In genomic region chr17:57574040-57574513, GRCh38 we compare ENCODE assay signal across 12 cellular contexts.
DNase-seq lines count a peak whose midpoint lies in the region; ATAC-seq and TF ChIP-seq lines count a peak whose summit lies in the region.
"Had no signal": no experiment of that assay in that cellular context is flagged by ENCODE, and none has a peak within 500 bp of the region (broad histone marks: within the 10 kb centered on the region; RNA-seq: fewer than 3 reads in every experiment).

No MANE protein-coding gene starts in this region.

- H2AFZ ChIP-seq in SK-N-SH (ENCODE audit: low read depth) = no peak overlapping the region

- H3K27me3 Mint-ChIP-seq in type B pancreatic cell = no peaks in the 10 kb centered on the region
- H3K27me3 Mint-ChIP-seq in chondrocyte (ENCODE audit: low read depth) = no peaks in the 10 kb centered on the region

- H3K4me1 Mint-ChIP-seq in type B pancreatic cell (ENCODE audit: unreplicated experiment) (peaks cover 54% of the 10 kb centered on the region), chondrocyte (ENCODE audit: low read depth) (peaks cover 10% of the 10 kb centered on the region)

- H3K4me3 Mint-ChIP-seq in type B pancreatic cell (no peak overlapping the region), chondrocyte (ENCODE audit: unreplicated experiment) (no peak overlapping the region)

- no peak for TF ChIP-seq EP300 in SK-N-SH (IDR thresholded peaks at IDR 0.05; ENCODE audit: borderline replicate concordance in 1 of 2, low read depth in 1 of 2, low read length in 1 of 2)

- no peak for DNase-seq in SK-N-SH
- peak in 3 of 4 donors; percentile 10 to 35 (median 26) for DNase-seq in body of pancreas
- peak; percentile 88 for DNase-seq in right atrium auricular region (ENCODE audit: low spot score)
- no peak for DNase-seq in type B pancreatic cell (ENCODE audit: extremely low spot score, unreplicated experiment)
- no peak for DNase-seq in chondrocyte (ENCODE audit: low spot score)
- DNase-seq in kidney tubule cell (ENCODE audit: low spot score) = no peak
- DNase-seq: dermis blood vessel endothelial cell, MM.1S, NCI-H774 had no signal

- H3K36me3 ChIP-seq in SK-N-SH (replicated peaks in 1 of 2; ENCODE audit: control insufficient read depth in 1 of 2, insufficient read depth in 2 of 2, low read length in 1 of 2) (peaks cover 0 to 6% of the 10 kb centered on the region in 2 experiments), body of pancreas (replicated peaks in 1 of 2; ENCODE audit: insufficient read depth in 1 of 2, low read depth in 2 of 2) (no peaks in the 10 kb centered on the region), right atrium auricular region (no peaks in the 10 kb centered on the region)

- no peak overlapping the region; a peak in 1 of 4 replicates for H3K4me3 ChIP-seq in SK-N-SH (ENCODE audit: low read depth in 2 of 2, low read length in 1 of 2)
- no peak overlapping the region for H3K4me3 ChIP-seq in body of pancreas
- H3K4me3 ChIP-seq in right atrium auricular region = no peak overlapping the region
- H3K4me3 ChIP-seq: A549 had no signal

- no peaks in the 10 kb centered on the region for H3K27me3 ChIP-seq in SK-N-SH (ENCODE audit: insufficient read depth)
- H3K27me3 ChIP-seq in body of pancreas = no peaks in the 10 kb centered on the region
- H3K27me3 ChIP-seq in right atrium auricular region = no peaks in the 10 kb centered on the region

- peak; percentile 22; the same call in 2 of the 3 replicates for ATAC-seq in SK-N-SH treated with all-trans-retinoic acid at 6 μM for 48 hours
- ATAC-seq in body of pancreas = peak; percentile 22
- ATAC-seq in GM21717 (IDR thresholded peaks at IDR 0.05; ENCODE audit: unreplicated experiment) = no peak

- no peak for TF ChIP-seq CTCF in SK-N-SH (IDR thresholded peaks at IDR 0.05)
- TF ChIP-seq CTCF in body of pancreas (IDR thresholded peaks at IDR 0.05) = no peak
- no peak for TF ChIP-seq CTCF in right atrium auricular region (IDR thresholded peaks at IDR 0.05)
- no peak for TF ChIP-seq CTCF in type B pancreatic cell (conservative IDR thresholded peaks at IDR 0.05)
- TF ChIP-seq CTCF in chondrocyte (IDR thresholded peaks at IDR 0.05) = no peak

- no peak overlapping the region for H3K4me2 ChIP-seq in SK-N-SH
- H3K4me2 ChIP-seq: A549 had no signal

- no peaks in the 10 kb centered on the region for H4K20me1 ChIP-seq in SK-N-SH (ENCODE audit: insufficient read depth)

- peak overlapping the region; percentile 31 for H3K27ac Mint-ChIP-seq in type B pancreatic cell
- no peak overlapping the region for H3K27ac Mint-ChIP-seq in chondrocyte (ENCODE audit: unreplicated experiment)

- no peaks in the 10 kb centered on the region for H3K9me3 Mint-ChIP-seq in type B pancreatic cell
- H3K9me3 Mint-ChIP-seq in chondrocyte (ENCODE audit: low read depth) = no peaks in the 10 kb centered on the region

- CTCF ChIA-PET in SK-N-SH (lab: Yijun Ruan, JAX) = interaction anchor here (1.3 to 9.5 kb wide), 6 partner anchors 12 to 209 kb away, joined by 3 to 75 read pairs (median 8); no protein-coding TSS in a partner anchor

- WGBS in SK-N-SH (ENCODE audit: low lambda C conversion rate) = 90% methylated on average over 4 of the region's 4 CpGs
- WGBS in body of pancreas, 2 donors = 72 to 90% methylated on average over 4 of the region's 4 CpGs

- no peak overlapping the region for H3K9ac ChIP-seq in SK-N-SH

- H3K9me3 ChIP-seq in SK-N-SH = no peaks in the 10 kb centered on the region
- no peaks in the 10 kb centered on the region for H3K9me3 ChIP-seq in body of pancreas
- H3K9me3 ChIP-seq in right atrium auricular region = no peaks in the 10 kb centered on the region
- H3K9me3 ChIP-seq: A549 had no signal

- H3K27ac ChIP-seq in SK-N-SH (ENCODE audit: low read depth in 2 of 2, low read length in 1 of 2) = peak overlapping the region in 1 of 2 experiments; percentile 64; a peak in 2 of 4 replicates
- no peak overlapping the region for H3K27ac ChIP-seq in body of pancreas
- peak overlapping the region; percentile 10 to 76 for H3K27ac ChIP-seq in right atrium auricular region
- H3K27ac ChIP-seq: A549 had no signal

- H3K4me1 ChIP-seq in SK-N-SH (ENCODE audit: control insufficient read depth in 1 of 2, insufficient read depth in 2 of 2, low read depth in 1 of 2, low read length in 1 of 2) = peaks cover 0 to 77% of the 10 kb centered on the region in 2 experiments; a peak in 3 of 4 replicates
- peaks cover 9% of the 10 kb centered on the region for H3K4me1 ChIP-seq in body of pancreas
- H3K4me1 ChIP-seq in right atrium auricular region = peaks cover 2 to 54% of the 10 kb centered on the region in 2 donors

- intact Hi-C loops in body of pancreas (cut with DNase I) = no loop called here

- POLR2A ChIA-PET in SK-N-SH (lab: Yijun Ruan, JAX) = interaction anchor here (0.5 to 1.9 kb wide), 4 partner anchors 9 to 678 kb away, joined by 3 to 9 read pairs (median 4); no protein-coding TSS in a partner anchor

- TF ChIP-seq POLR2A in body of pancreas (IDR thresholded peaks at IDR 0.05) = no peak

- no peak for TF ChIP-seq RAD21 in SK-N-SH (IDR thresholded peaks at IDR 0.05; ENCODE audit: low read length)

- H3K36me3 Mint-ChIP-seq in type B pancreatic cell = peaks cover 8% of the 10 kb centered on the region
- H3K36me3 Mint-ChIP-seq in chondrocyte (ENCODE audit: low read depth) = no peaks in the 10 kb centered on the region

- no peaks in the 10 kb centered on the region for H3F3A ChIP-seq in SK-N-SH (replicated peaks; ENCODE audit: insufficient read depth)

- no peaks in the 10 kb centered on the region for H3K9me2 ChIP-seq in SK-N-SH

- no peaks in the 10 kb centered on the region for H3K79me2 ChIP-seq in SK-N-SH (ENCODE audit: insufficient read depth)

TF ChIP-seq in SK-N-SH treated with all-trans-retinoic acid at 6 μM for 48 hours, 23 proteins besides CTCF, POLR2A, EP300 and RAD21:
- TF ChIP-seq ISL1 (CRISPR knock-in tag; IDR thresholded peaks at IDR 0.05) = peak; percentile 31; the same call in 1 of the 2 replicates
- TF ChIP-seq GLIS3 (CRISPR knock-in tag; IDR thresholded peaks at IDR 0.05) = no peak
- no peak for TF ChIP-seq PPARA (CRISPR knock-in tag; IDR thresholded peaks at IDR 0.05; ENCODE audit: borderline replicate concordance)
- 0 out of 2 replicates have a peak, but pooled peaks have one; percentile 26 for TF ChIP-seq ESRRG (CRISPR knock-in tag; IDR thresholded peaks at IDR 0.05)
- no peak for TF ChIP-seq TCF4 (CRISPR knock-in tag; IDR thresholded peaks at IDR 0.05; ENCODE audit: borderline replicate concordance)

TF ChIP-seq in SK-N-SH, 30 proteins besides CTCF, POLR2A, EP300 and RAD21 (continues in another document):
- TF ChIP-seq JUND (IDR thresholded peaks at IDR 0.05) (no peak), FOXJ3 (CRISPR knock-in tag; IDR thresholded peaks at IDR 0.05) (no peak), RCOR1 (IDR thresholded peaks at IDR 0.05; ENCODE audit: low read length) (no peak), MXI1 (IDR thresholded peaks at IDR 0.05; ENCODE audit: low read depth, low read length) (no peak), NRF1 (IDR thresholded peaks at IDR 0.05; ENCODE audit: low read depth, low read length) (no peak), RFX5 (IDR thresholded peaks at IDR 0.05; ENCODE audit: low read length) (no peak), NFIC (IDR thresholded peaks at IDR 0.05; ENCODE audit: borderline replicate concordance) (no peak; the same call in 1 of the 2 replicates), TCF12 (IDR thresholded peaks at IDR 0.05) (no peak), GABPA (IDR thresholded peaks at IDR 0.05; ENCODE audit: low read depth) (no peak), ZBTB33 (IDR thresholded peaks at IDR 0.05; ENCODE audit: borderline replicate concordance, low read depth) (no peak), EZH2phosphoT487 (IDR thresholded peaks at IDR 0.05; ENCODE audit: borderline replicate concordance, low read depth) (no peak), FOSL2 (IDR thresholded peaks at IDR 0.05; ENCODE audit: borderline replicate concordance, low read depth) (no peak), TAF1 (IDR thresholded peaks at IDR 0.05; ENCODE audit: borderline replicate concordance, low read depth, low read length) (no peak), RXRA (IDR thresholded peaks at IDR 0.05; ENCODE audit: borderline replicate concordance, low read depth) (no peak), YY1 (IDR thresholded peaks at IDR 0.05; ENCODE audit: low read depth) (no peak), USF2 (IDR thresholded peaks at IDR 0.05; ENCODE audit: borderline replicate concordance, low read depth, low read length) (no peak), SIN3A (IDR thresholded peaks at IDR 0.05; ENCODE audit: borderline replicate concordance, low read depth, low read length) (no peak), PBX3 (IDR thresholded peaks at IDR 0.05) (no peak)

Comparison
In these comparisons a context has a peak if more than half of its experiments do, and no peak if none do; other contexts are left out.
1. DNase-seq: peak in body of pancreas (3 of 4) and right atrium auricular region (single experiment); none in SK-N-SH (single experiment), type B pancreatic cell (single experiment), chondrocyte (single experiment) and kidney tubule cell (single experiment).
2. H3K27ac ChIP-seq: peak in right atrium auricular region (2 of 2); none in body of pancreas (0 of 4).